ENCODE assay signal across 13 cellular contexts in genomic region chr15:36334059-36334458, GRCh38.
DNase-seq lines count a peak whose midpoint lies in the region; ATAC-seq and TF ChIP-seq lines count a peak whose summit lies in the region.
"Had no signal": no experiment of that assay in that cellular context is flagged by ENCODE, and none has a peak within 500 bp of the region (broad histone marks: within the 10 kb centered on the region; RNA-seq: fewer than 3 reads in every experiment).

No MANE protein-coding gene starts in this region.

- no peaks in the 10 kb centered on the region for H3K27me3 ChIP-seq in spleen (replicated peaks in 1 of 7)

- H3K27ac ChIP-seq in mesodermal cell (ENCODE audit: low read depth, low read length, severe bottlenecking) (peak overlapping the region; percentile 94), spleen (peak overlapping the region in 1 of 8 donors; percentile 2)
- H3K27ac ChIP-seq: skin epidermis had no signal

- no peak for ATAC-seq in HG03108 (IDR thresholded peaks at IDR 0.05; ENCODE audit: unreplicated experiment)
- ATAC-seq: activated CD8-positive, alpha-beta memory T cell treated with anti-CD3 and anti-CD28 coated beads, Interleukin-2, amount 10 ng/mL, durations not matched to agents 7 days and 5 days had no signal

- DNase-seq in CMK (ENCODE audit: low read depth) (peak; percentile 9), NCI-H226 (peak; percentile 87), choroid plexus epithelial cell (ENCODE audit: low read depth) (peak; percentile 80), NCI-H146 (lab: John Stamatoyannopoulos, UW) (no peak), spleen (no peak)
- DNase-seq in activated T-cell treated with anti-CD3 and anti-CD28 coated beads, Interleukin-2, amount 50 U/mL, for 1 hour: no peak
- DNase-seq: activated CD8-positive, alpha-beta memory T cell treated with anti-CD3 and anti-CD28 coated beads, Interleukin-2, amount 10 ng/mL, durations not matched to agents 7 days and 5 days; C1 segment of cervical spinal cord; hypothalamus; NCI-H2081 had no signal

- intact Hi-C loops in spleen (cut with DNase I; ENCODE audit: low total_unique reads): no loop called here

- no peaks in the 10 kb centered on the region for H3K9me3 ChIP-seq in mesodermal cell (ENCODE audit: control insufficient read depth, low read length)
- peaks cover 0 to 7% (median under 1%) of the 10 kb centered on the region in 8 donors for H3K9me3 ChIP-seq in spleen

- H3K36me3 ChIP-seq in mesodermal cell (ENCODE audit: control insufficient read depth, insufficient read depth, low read length) (no peaks in the 10 kb centered on the region), spleen (no peaks in the 10 kb centered on the region)

- TF ChIP-seq CTCF in choroid plexus epithelial cell (conservative IDR thresholded peaks at IDR 0.05; ENCODE audit: low read depth, low read length): no peak
- TF ChIP-seq CTCF in spleen (IDR thresholded peaks at IDR 0.05 in 8 of 11, conservative IDR thresholded peaks at IDR 0.05 in 3 of 11): no peak

- WGBS in mesodermal cell (ENCODE audit: insufficient coverage in 2 of 2), 2 experiments: 0 to 50% methylated on average over 1 of the region's 3 CpGs
- WGBS in spleen, 5 donors: 17 to 39% (median 25%) methylated on average over 3 of the region's 3 CpGs

- TF ChIP-seq POLR2A in spleen (IDR thresholded peaks at IDR 0.05): no peak

- H3K4me3 ChIP-seq in choroid plexus epithelial cell (ENCODE audit: low read depth, low read length): no peak overlapping the region
- H3K4me3 ChIP-seq in mesodermal cell (ENCODE audit: extremely low read depth, insufficient read depth, low read length, poor library complexity, severe bottlenecking): no peak overlapping the region
- H3K4me3 ChIP-seq in spleen: no peak overlapping the region
- H3K4me3 ChIP-seq: skin epidermis had no signal

- H3K4me1 ChIP-seq in mesodermal cell (ENCODE audit: control insufficient read depth, insufficient read depth, low read length, poor library complexity, severe bottlenecking): peaks cover 29% of the 10 kb centered on the region
- no peaks in the 10 kb centered on the region for H3K4me1 ChIP-seq in spleen

Comparison
In these comparisons a context has a peak if more than half of its experiments do, and no peak if none do; other contexts are left out.
1. DNase-seq: peak in CMK (single experiment), NCI-H226 (single experiment) and choroid plexus epithelial cell (single experiment); none in activated T-cell treated with anti-CD3 and anti-CD28 coated beads, Interleukin-2, amount 50 U/mL, for 1 hour (single experiment), NCI-H146 (single experiment) and spleen (single experiment).